Comparison of ENCODE assay signal across 8 cellular contexts in the genomic region with DNA sequence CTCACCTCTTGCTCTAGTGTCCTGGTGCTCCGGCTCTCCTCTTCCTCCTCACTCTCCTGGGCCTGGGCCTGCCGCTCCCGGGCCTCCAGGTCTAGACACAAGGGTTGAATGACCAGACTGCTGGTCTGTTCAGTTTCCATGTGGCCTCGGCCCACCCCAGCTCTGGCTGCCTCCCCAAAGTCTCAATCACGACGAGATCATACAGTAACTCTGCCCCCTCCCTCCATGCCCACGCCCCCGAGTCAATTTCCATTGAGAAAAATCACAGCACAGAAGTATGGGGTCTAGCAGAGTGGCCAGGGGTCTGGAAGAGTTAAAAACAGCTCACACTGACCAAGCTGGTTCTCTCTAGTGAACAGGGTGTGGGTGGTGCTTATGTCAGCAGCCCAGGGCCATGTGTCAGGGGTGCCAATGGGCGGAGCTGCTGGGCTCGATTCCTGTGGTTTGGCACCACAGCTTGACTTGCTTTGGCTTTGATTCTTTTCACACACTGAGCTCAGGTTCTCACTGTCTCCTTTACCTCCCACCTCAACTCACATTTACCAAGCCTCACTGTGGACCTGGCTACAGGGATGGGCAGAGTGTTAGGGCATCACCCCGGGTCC. TPM values are rescaled to one million over a fixed set of nuclear protein-coding genes. Genes with fewer than 3 reads are reported as not detected.
A peak's percentile ranks its signal among the peaks of the same experiment; 100 is the strongest.
DNase-seq lines count a peak whose midpoint lies in the region; TF ChIP-seq lines count a peak whose summit lies in the region.

No MANE protein-coding gene starts in this region.

- TF ChIP-seq CTCF in uterus (IDR thresholded peaks at IDR 0.05) (no peak), Peyer's patch (IDR thresholded peaks at IDR 0.05) (no peak)

- no peaks in the 10 kb centered on the region for H3K9me3 Mint-ChIP-seq in activated CD4-positive, alpha-beta T cell treated with anti-CD3 and anti-CD28 coated beads, Interleukin-2, amount 10 ng/mL, durations not matched to agents 7 days and 5 days
- no peaks in the 10 kb centered on the region for H3K9me3 Mint-ChIP-seq in activated CD4-positive, alpha-beta memory T cell treated with anti-CD3 and anti-CD28 coated beads, Interleukin-2, amount 10 ng/mL, durations not matched to agents 7 days and 5 days
- no peaks in the 10 kb centered on the region for H3K9me3 Mint-ChIP-seq in stimulated activated naive CD8-positive, alpha-beta T cell treated with anti-CD3 and anti-CD28 coated beads, Interleukin-15, Interleukin-2, amounts not matched to agents 100 ng/mL and 50 ng/mL, for 24 hours

- H3K36me3 ChIP-seq in uterus: no peaks in the 10 kb centered on the region
- H3K36me3 ChIP-seq in Peyer's patch: peaks cover 0 to 71% (median 0%) of the 10 kb centered on the region in 3 donors

- H3K4me1 Mint-ChIP-seq in activated CD4-positive, alpha-beta T cell treated with anti-CD3 and anti-CD28 coated beads, Interleukin-2, amount 10 ng/mL, durations not matched to agents 7 days and 5 days: peaks cover 12% of the 10 kb centered on the region
- H3K4me1 Mint-ChIP-seq in activated CD4-positive, alpha-beta memory T cell treated with anti-CD3 and anti-CD28 coated beads, Interleukin-2, amount 10 ng/mL, durations not matched to agents 7 days and 5 days: peaks cover 10% of the 10 kb centered on the region
- H3K4me1 Mint-ChIP-seq in stimulated activated naive CD8-positive, alpha-beta T cell treated with anti-CD3 and anti-CD28 coated beads, Interleukin-15, Interleukin-2, amounts not matched to agents 100 ng/mL and 50 ng/mL, for 24 hours (ENCODE audit: low read depth): peaks cover 9% of the 10 kb centered on the region

- H3K4me3 Mint-ChIP-seq in activated CD4-positive, alpha-beta T cell treated with anti-CD3 and anti-CD28 coated beads, Interleukin-2, amount 10 ng/mL, durations not matched to agents 7 days and 5 days: no peak overlapping the region
- H3K4me3 Mint-ChIP-seq in activated CD4-positive, alpha-beta memory T cell treated with anti-CD3 and anti-CD28 coated beads, Interleukin-2, amount 10 ng/mL, durations not matched to agents 7 days and 5 days: no peak overlapping the region
- no peak overlapping the region for H3K4me3 Mint-ChIP-seq in stimulated activated naive CD8-positive, alpha-beta T cell treated with anti-CD3 and anti-CD28 coated beads, Interleukin-15, Interleukin-2, amounts not matched to agents 100 ng/mL and 50 ng/mL, for 24 hours

- H3K4me1 ChIP-seq in uterus: no peaks in the 10 kb centered on the region
- H3K4me1 ChIP-seq in Peyer's patch: no peaks in the 10 kb centered on the region

- POLR2A ChIA-PET in activated CD4-positive, alpha-beta T cell treated with anti-CD3 and anti-CD28 coated beads, Interleukin-2, amount 10 ng/mL, durations not matched to agents 7 days and 5 days (lab: Charles Lee): interaction anchor here (0.6 to 1.3 kb wide), 3 partner anchors 9 to 11 kb away, joined by 3 to 6 read pairs (median 4); no protein-coding TSS in a partner anchor
- POLR2A ChIA-PET in activated CD4-positive, alpha-beta memory T cell treated with anti-CD3 and anti-CD28 coated beads, Interleukin-2, amount 10 ng/mL, durations not matched to agents 7 days and 5 days (lab: Charles Lee): interaction anchor here (0.7 to 5.6 kb wide), 6 partner anchors 12 to 208 kb away, joined by 3 to 34 read pairs (median 3); a partner anchor contains a TSS

- H3K27ac ChIP-seq in uterus (no peak overlapping the region), Peyer's patch (no peak overlapping the region)

- H3K36me3 Mint-ChIP-seq in activated CD4-positive, alpha-beta T cell treated with anti-CD3 and anti-CD28 coated beads, Interleukin-2, amount 10 ng/mL, durations not matched to agents 7 days and 5 days (ENCODE audit: low read depth): peaks cover 18% of the 10 kb centered on the region
- peaks cover 32% of the 10 kb centered on the region for H3K36me3 Mint-ChIP-seq in activated CD4-positive, alpha-beta memory T cell treated with anti-CD3 and anti-CD28 coated beads, Interleukin-2, amount 10 ng/mL, durations not matched to agents 7 days and 5 days (ENCODE audit: low read depth)
- H3K36me3 Mint-ChIP-seq in stimulated activated naive CD8-positive, alpha-beta T cell treated with anti-CD3 and anti-CD28 coated beads, Interleukin-15, Interleukin-2, amounts not matched to agents 100 ng/mL and 50 ng/mL, for 24 hours (ENCODE audit: low read depth): peaks cover 39% of the 10 kb centered on the region

- H3K27me3 ChIP-seq in uterus: no peaks in the 10 kb centered on the region
- H3K27me3 ChIP-seq in Peyer's patch: no peaks in the 10 kb centered on the region

- H3K9me3 ChIP-seq in uterus (no peaks in the 10 kb centered on the region), Peyer's patch (no peaks in the 10 kb centered on the region)

- H3K27ac Mint-ChIP-seq in activated CD4-positive, alpha-beta T cell treated with anti-CD3 and anti-CD28 coated beads, Interleukin-2, amount 10 ng/mL, durations not matched to agents 7 days and 5 days: peak overlapping the region; percentile 72
- peak overlapping the region; percentile 83 for H3K27ac Mint-ChIP-seq in activated CD4-positive, alpha-beta memory T cell treated with anti-CD3 and anti-CD28 coated beads, Interleukin-2, amount 10 ng/mL, durations not matched to agents 7 days and 5 days
- H3K27ac Mint-ChIP-seq in stimulated activated naive CD8-positive, alpha-beta T cell treated with anti-CD3 and anti-CD28 coated beads, Interleukin-15, Interleukin-2, amounts not matched to agents 100 ng/mL and 50 ng/mL, for 24 hours: peak overlapping the region; percentile 46

- H3K27me3 Mint-ChIP-seq in activated CD4-positive, alpha-beta T cell treated with anti-CD3 and anti-CD28 coated beads, Interleukin-2, amount 10 ng/mL, durations not matched to agents 7 days and 5 days: no peaks in the 10 kb centered on the region
- no peaks in the 10 kb centered on the region for H3K27me3 Mint-ChIP-seq in activated CD4-positive, alpha-beta memory T cell treated with anti-CD3 and anti-CD28 coated beads, Interleukin-2, amount 10 ng/mL, durations not matched to agents 7 days and 5 days
- H3K27me3 Mint-ChIP-seq in stimulated activated naive CD8-positive, alpha-beta T cell treated with anti-CD3 and anti-CD28 coated beads, Interleukin-15, Interleukin-2, amounts not matched to agents 100 ng/mL and 50 ng/mL, for 24 hours: no peaks in the 10 kb centered on the region

- no peak for TF ChIP-seq POLR2A in uterus (IDR thresholded peaks at IDR 0.05)
- TF ChIP-seq POLR2A in Peyer's patch (IDR thresholded peaks at IDR 0.05): no peak

- peak; percentile 58 for DNase-seq in activated CD4-positive, alpha-beta T cell treated with anti-CD3 and anti-CD28 coated beads, Interleukin-2, amount 10 ng/mL, durations not matched to agents 7 days and 5 days
- DNase-seq in activated CD4-positive, alpha-beta T cell treated with anti-CD3 and anti-CD28 coated beads for 1 hour: no peak
- peak; percentile 69 for DNase-seq in activated CD4-positive, alpha-beta memory T cell treated with anti-CD3 and anti-CD28 coated beads, Interleukin-2, amount 10 ng/mL, durations not matched to agents 7 days and 5 days
- DNase-seq in fibroblast of the conjunctiva (ENCODE audit: low read depth) (peak; percentile 48), DMS153 treated with DMSO at 0.1 percent for 48 hours (lab: John Stamatoyannopoulos, UW; ENCODE audit: unreplicated experiment) (no peak), uterus (no peak), Peyer's patch (no peak)

- intact Hi-C loops in uterus (cut with DNase I; ENCODE audit: low total_unique reads): no loop called here

- CTCF ChIA-PET in activated CD4-positive, alpha-beta T cell treated with anti-CD3 and anti-CD28 coated beads, Interleukin-2, amount 10 ng/mL, durations not matched to agents 7 days and 5 days (lab: Charles Lee): interaction anchor here (0.7 to 2.2 kb wide), 7 partner anchors 10 to 117 kb away, joined by 3 to 9 read pairs (median 5); a partner anchor contains a TSS
- CTCF ChIA-PET in activated CD4-positive, alpha-beta memory T cell treated with anti-CD3 and anti-CD28 coated beads, Interleukin-2, amount 10 ng/mL, durations not matched to agents 7 days and 5 days (lab: Charles Lee): interaction anchor here (0.5 to 3.6 kb wide), 8 partner anchors 9 to 184 kb away, joined by 3 to 15 read pairs (median 6); a partner anchor contains a TSS

- no peak overlapping the region for H3K4me3 ChIP-seq in uterus
- no peak overlapping the region for H3K4me3 ChIP-seq in Peyer's patch

RNA-seq across cellular contexts. Expression of a gene that starts 6.9 kb away (rescaled TPM):
- total RNA-seq in activated CD4-positive, alpha-beta T cell treated with anti-CD3 and anti-CD28 coated beads, Interleukin-2, amount 10 ng/mL, durations not matched to agents 7 days and 5 days: 1 to 10 TPM; 1.0 to 1.3 TPM
- total RNA-seq in activated CD4-positive, alpha-beta memory T cell treated with anti-CD3 and anti-CD28 coated beads, Interleukin-2, amount 10 ng/mL, durations not matched to agents 7 days and 5 days: 1 to 10 TPM; 1.1 to 1.2 TPM
- under 1 TPM in 2 of 4 donors, not detected in 2; 0.28 to 0.55 TPM for total RNA-seq in uterus
- 1 to 10 TPM in 2 of 4 donors, not detected in 2; 1.1 to 1.3 TPM for total RNA-seq in Peyer's patch

RNA-seq across cellular contexts. Expression of a gene that starts 12.8 kb away (rescaled TPM):
- total RNA-seq in activated CD4-positive, alpha-beta T cell treated with anti-CD3 and anti-CD28 coated beads, Interleukin-2, amount 10 ng/mL, durations not matched to agents 7 days and 5 days: 10 to 100 TPM; 33.9 to 35.5 TPM
- total RNA-seq in activated CD4-positive, alpha-beta memory T cell treated with anti-CD3 and anti-CD28 coated beads, Interleukin-2, amount 10 ng/mL, durations not matched to agents 7 days and 5 days: 10 to 100 TPM; 39.4 to 39.6 TPM
- total RNA-seq in uterus: 100 to 1,000 TPM in 1 of 4 donors, 10 to 100 TPM in 2, 1 to 10 TPM in 1; 6.2 to 113 (median 34.5) TPM
- total RNA-seq in Peyer's patch: 100 to 1,000 TPM in 3 of 4 donors, 10 to 100 TPM in 1; 81.7 to 286 (median 136) TPM

RNA-seq across cellular contexts. Expression of a gene that starts 21.6 kb away (rescaled TPM):
- total RNA-seq in activated CD4-positive, alpha-beta T cell treated with anti-CD3 and anti-CD28 coated beads, Interleukin-2, amount 10 ng/mL, durations not matched to agents 7 days and 5 days: 10 to 100 TPM; 26.0 to 32.6 TPM
- total RNA-seq in activated CD4-positive, alpha-beta memory T cell treated with anti-CD3 and anti-CD28 coated beads, Interleukin-2, amount 10 ng/mL, durations not matched to agents 7 days and 5 days: 10 to 100 TPM; 28.4 to 30.5 TPM
- 10 to 100 TPM in 2 of 4 donors, 1 to 10 TPM in 2; 6.4 to 27.0 (median 16.1) TPM for total RNA-seq in uterus
- 10 to 100 TPM; 69.2 to 94.7 (median 74.0) TPM for total RNA-seq in Peyer's patch

RNA-seq across cellular contexts. Expression of a gene that starts 30.2 kb away (rescaled TPM):
- total RNA-seq in activated CD4-positive, alpha-beta T cell treated with anti-CD3 and anti-CD28 coated beads, Interleukin-2, amount 10 ng/mL, durations not matched to agents 7 days and 5 days: 10 to 100 TPM; 31.1 to 32.2 TPM
- total RNA-seq in activated CD4-positive, alpha-beta memory T cell treated with anti-CD3 and anti-CD28 coated beads, Interleukin-2, amount 10 ng/mL, durations not matched to agents 7 days and 5 days: 10 to 100 TPM; 27.2 to 29.8 TPM
- total RNA-seq in uterus: 10 to 100 TPM in 3 of 4 donors, 1 to 10 TPM in 1; 5.6 to 37.5 (median 15.2) TPM
- total RNA-seq in Peyer's patch: 100 to 1,000 TPM in 1 of 4 donors, 10 to 100 TPM in 3; 56.9 to 110 (median 79.9) TPM

RNA-seq across cellular contexts. Expression of a gene that starts 30.6 kb away (rescaled TPM):
- 10 to 100 TPM; 42.2 to 44.3 TPM for total RNA-seq in activated CD4-positive, alpha-beta T cell treated with anti-CD3 and anti-CD28 coated beads, Interleukin-2, amount 10 ng/mL, durations not matched to agents 7 days and 5 days
- 10 to 100 TPM; 35.8 to 37.8 TPM for total RNA-seq in activated CD4-positive, alpha-beta memory T cell treated with anti-CD3 and anti-CD28 coated beads, Interleukin-2, amount 10 ng/mL, durations not matched to agents 7 days and 5 days
- total RNA-seq in uterus: 10 to 100 TPM in 3 of 4 donors, 1 to 10 TPM in 1; 6.1 to 79.4 (median 32.5) TPM
- total RNA-seq in Peyer's patch: 10 to 100 TPM; 26.9 to 37.1 (median 32.9) TPM

Comparison
In these comparisons a context has a peak if more than half of its experiments do, and no peak if none do; other contexts are left out.
1. DNase-seq: peak in activated CD4-positive, alpha-beta T cell treated with anti-CD3 and anti-CD28 coated beads, Interleukin-2, amount 10 ng/mL, durations not matched to agents 7 days and 5 days (single experiment), activated CD4-positive, alpha-beta memory T cell treated with anti-CD3 and anti-CD28 coated beads, Interleukin-2, amount 10 ng/mL, durations not matched to agents 7 days and 5 days (single experiment) and fibroblast of the conjunctiva (single experiment); none in activated CD4-positive, alpha-beta T cell treated with anti-CD3 and anti-CD28 coated beads for 1 hour (single experiment), DMS153 treated with DMSO at 0.1 percent for 48 hours (single experiment), uterus (0 of 2) and Peyer's patch (0 of 3).
2. Peak in every context shown above with its lines, with median percentiles within 50 percentile points of each other: H3K27ac Mint-ChIP-seq.